In the genomic region with DNA sequence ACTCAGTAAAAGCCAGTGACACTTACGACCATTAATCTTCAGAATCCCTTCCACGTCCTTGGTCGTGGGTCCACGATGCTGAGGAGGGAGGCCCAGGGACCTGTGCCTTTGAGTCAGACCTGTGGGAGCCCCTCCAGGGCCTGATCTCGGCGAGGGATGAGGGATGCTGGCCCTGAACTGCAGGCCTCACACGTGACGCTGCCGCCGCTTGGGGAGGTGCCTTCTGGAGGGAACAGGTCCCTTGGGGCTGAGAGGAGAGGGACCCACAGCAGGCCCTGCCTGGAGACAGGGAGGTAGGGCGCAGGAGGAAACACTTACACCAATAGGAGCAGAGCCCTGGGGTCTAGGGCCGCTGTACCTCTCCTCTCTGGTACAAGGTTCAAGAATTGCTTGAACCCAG, we compare ENCODE assay signal across 25 cellular contexts.
"Had no signal": no experiment of that assay in that cellular context is flagged by ENCODE, and none has a peak within 500 bp of the region (broad histone marks: within the 10 kb centered on the region; RNA-seq: fewer than 3 reads in every experiment).

No MANE protein-coding gene starts in this region.

- H3K9me3 Mint-ChIP-seq: activated naive CD4-positive, alpha-beta T cell treated with anti-CD3 and anti-CD28 coated beads, Interleukin-2, amount 50 U/mL, for 24 hours; central memory CD8-positive, alpha-beta T cell had no signal

- H3K9ac ChIP-seq: KMS-11 had no signal

- H3K4me1 ChIP-seq: body of pancreas had no signal

- H3K27ac ChIP-seq: body of pancreas, KMS-11, Peyer's patch, RWPE1 had no signal

- H3K4me3 ChIP-seq: body of pancreas, Peyer's patch had no signal

- H3K4me3 Mint-ChIP-seq: activated CD8-positive, alpha-beta T cell treated with anti-CD3 and anti-CD28 coated beads, Interleukin-2, amount 10 ng/mL, durations not matched to agents 7 days and 5 days; activated naive CD4-positive, alpha-beta T cell treated with anti-CD3 and anti-CD28 coated beads, Interleukin-2, amount 50 U/mL, for 24 hours; central memory CD8-positive, alpha-beta T cell; T-helper 17 cell had no signal

- H3K27ac Mint-ChIP-seq: activated CD8-positive, alpha-beta T cell treated with anti-CD3 and anti-CD28 coated beads, Interleukin-2, amount 10 ng/mL, durations not matched to agents 7 days and 5 days; activated naive CD4-positive, alpha-beta T cell treated with anti-CD3 and anti-CD28 coated beads, Interleukin-2, amount 50 U/mL, for 24 hours; T-helper 17 cell had no signal

- H3K9me3 ChIP-seq: body of pancreas, Peyer's patch had no signal

- DNase-seq: activated CD4-positive, alpha-beta T cell treated with anti-CD3 and anti-CD28 coated beads for 48 hours; activated CD4-positive, alpha-beta T cell treated with anti-CD3 and anti-CD28 coated beads, Interleukin-2, amount 50 U/mL, for 4 hours; activated CD4-positive, CD25-positive, alpha-beta regulatory T cell treated with anti-CD3 and anti-CD28 coated beads, Interleukin-2, amount 50 U/mL, for 72 hours; activated CD8-positive, alpha-beta memory T cell treated with anti-CD3 and anti-CD28 coated beads, Interleukin-2, amount 50 U/mL, for 48 hours; activated CD8-positive, alpha-beta T cell treated with anti-CD3 and anti-CD28 coated beads, Interleukin-2, amount 10 ng/mL, durations not matched to agents 7 days and 5 days; activated naive CD4-positive, alpha-beta T cell; activated T-cell treated with anti-CD3 and anti-CD28 coated beads, Interleukin-2, amount 50 U/mL, for 1 hour; aorta; body of pancreas; NCI-H1092; NCI-H1417; NCI-H1694 treated with DMSO at 0.1 percent for 48 hours; NCI-H2029 treated with DMSO at 0.1 percent for 48 hours; NCI-H345; NCI-H510A treated with DMSO at 0.1 percent for 48 hours; NK-92 treated with Interleukin-12 subunit alpha and Interleukin-12 subunit beta, amount 100 ng/mL, for 24 hours; OCI-M1; Peyer's patch; SHP77; T-helper 17 cell; T-helper 9 cell had no signal

- H3K4me2 ChIP-seq: KMS-11 had no signal

- H3K4me1 Mint-ChIP-seq: activated naive CD4-positive, alpha-beta T cell treated with anti-CD3 and anti-CD28 coated beads, Interleukin-2, amount 50 U/mL, for 24 hours; T-helper 17 cell had no signal

- H3K27me3 ChIP-seq: body of pancreas, Peyer's patch had no signal

- H3K36me3 ChIP-seq: Peyer's patch had no signal

- H3K27me3 Mint-ChIP-seq: activated naive CD4-positive, alpha-beta T cell treated with anti-CD3 and anti-CD28 coated beads, Interleukin-2, amount 50 U/mL, for 24 hours; central memory CD8-positive, alpha-beta T cell; T-helper 17 cell had no signal
